ENCODE assay signal across 27 cellular contexts in the genomic region with DNA sequence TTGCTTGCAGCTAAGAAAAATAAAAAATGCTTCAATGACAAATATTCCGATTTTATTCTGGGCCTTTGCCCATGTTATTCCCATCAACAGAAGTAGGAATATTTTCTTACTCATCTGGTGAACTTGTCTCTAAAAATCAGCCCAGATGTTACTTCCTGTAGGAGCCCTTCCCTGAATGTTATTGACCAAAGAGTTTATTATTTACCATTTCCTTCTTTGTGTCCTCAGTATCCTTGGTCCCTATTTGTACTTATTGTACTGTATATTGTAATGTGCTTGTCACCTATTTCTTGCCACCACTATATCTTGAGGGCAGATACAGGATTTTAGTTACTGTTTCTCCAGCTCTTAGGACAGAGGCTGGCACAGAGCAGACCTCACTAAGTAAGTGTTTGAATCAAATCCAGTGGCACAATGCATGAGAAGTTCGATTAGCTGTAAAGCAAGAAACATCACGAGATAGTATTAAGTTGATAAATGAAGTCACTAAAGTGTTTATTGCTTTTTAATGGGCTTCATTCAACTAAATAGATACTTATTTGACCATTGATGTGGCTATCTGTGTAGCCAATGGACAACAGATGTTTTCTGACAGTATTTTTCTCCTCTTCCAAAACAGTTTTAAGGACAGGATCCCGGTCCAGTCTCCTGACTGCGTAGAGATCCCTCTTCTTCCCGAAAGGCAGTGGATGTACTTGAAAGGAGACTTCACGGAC.
"Had no signal": no experiment of that assay in that cellular context is flagged by ENCODE, and none has a peak within 500 bp of the region (broad histone marks: within the 10 kb centered on the region; RNA-seq: fewer than 3 reads in every experiment).

No MANE protein-coding gene starts in this region.

- H3K4me1 Mint-ChIP-seq: naive thymus-derived CD8-positive, alpha-beta T cell; stimulated activated effector memory CD8-positive, alpha-beta T cell treated with anti-CD3 and anti-CD28 coated beads, Interleukin-12 subunit alpha, Interleukin-12 subunit beta, amount 100 ng/mL, for 72 hours; stimulated activated naive B cell treated with anti-CD40 and anti-IgM and Interleukin-4, amounts not matched to agents 10 μg/mL and 1 μg/mL and 100 μg/mL, for 72 hours had no signal

- H3K9me3 ChIP-seq: neutrophil, pancreas, prostate gland, right atrium auricular region, stomach, thoracic aorta, thyroid gland, tibial nerve, upper lobe of left lung, uterus had no signal

- H3K4me3 ChIP-seq: pancreas, prostate gland, right atrium auricular region, skin epidermis, stomach, thoracic aorta, thyroid gland, tibial nerve, upper lobe of left lung, uterus had no signal

- H3K36me3 ChIP-seq: neutrophil, pancreas, prostate gland, right atrium auricular region, stomach, thoracic aorta, thyroid gland, tibial nerve, upper lobe of left lung, uterus had no signal

- H3K27me3 ChIP-seq: neutrophil, pancreas, right atrium auricular region, stomach, thyroid gland, tibial nerve, upper lobe of left lung, uterus had no signal

- H3K27ac Mint-ChIP-seq: naive thymus-derived CD8-positive, alpha-beta T cell; natural killer cell treated with Interleukin-12 subunit alpha and Interleukin-12 subunit beta and Interleukin-15 and Interleukin-18, amount 100 ng/mL, for 72 hours; nephron progenitor cell; stimulated activated effector memory CD8-positive, alpha-beta T cell treated with anti-CD3 and anti-CD28 coated beads, Interleukin-12 subunit alpha, Interleukin-12 subunit beta, amount 100 ng/mL, for 72 hours; stimulated activated naive B cell treated with anti-CD40 and anti-IgM and Interleukin-4, amounts not matched to agents 10 μg/mL and 1 μg/mL and 100 μg/mL, for 72 hours; stimulated activated naive CD8-positive, alpha-beta T cell treated with anti-CD3 and anti-CD28 coated beads, Interleukin-15, Interleukin-2, amounts not matched to agents 100 ng/mL and 50 ng/mL, for 24 hours had no signal

- H3K27ac ChIP-seq: neutrophil, pancreas, prostate gland, right atrium auricular region, skin epidermis, stomach, thoracic aorta, thyroid gland, tibial nerve, upper lobe of left lung, uterus had no signal

- H3K4me1 ChIP-seq: pancreas, prostate gland, uterus had no signal

- FAIRE-seq: pancreas had no signal

- H3K4me3 Mint-ChIP-seq: naive thymus-derived CD8-positive, alpha-beta T cell; natural killer cell treated with Interleukin-12 subunit alpha and Interleukin-12 subunit beta and Interleukin-15 and Interleukin-18, amount 100 ng/mL, for 72 hours; nephron progenitor cell; neural crest cell; stimulated activated effector memory CD8-positive, alpha-beta T cell treated with anti-CD3 and anti-CD28 coated beads, Interleukin-12 subunit alpha, Interleukin-12 subunit beta, amount 100 ng/mL, for 72 hours; stimulated activated naive B cell treated with anti-CD40 and anti-IgM and Interleukin-4, amounts not matched to agents 10 μg/mL and 1 μg/mL and 100 μg/mL, for 72 hours; stimulated activated naive CD8-positive, alpha-beta T cell treated with anti-CD3 and anti-CD28 coated beads, Interleukin-15, Interleukin-2, amounts not matched to agents 100 ng/mL and 50 ng/mL, for 24 hours had no signal

- H3K9me3 Mint-ChIP-seq: stimulated activated effector memory CD8-positive, alpha-beta T cell treated with anti-CD3 and anti-CD28 coated beads, Interleukin-12 subunit alpha, Interleukin-12 subunit beta, amount 100 ng/mL, for 72 hours; stimulated activated naive CD8-positive, alpha-beta T cell treated with anti-CD3 and anti-CD28 coated beads, Interleukin-15, Interleukin-2, amounts not matched to agents 100 ng/mL and 50 ng/mL, for 24 hours had no signal

- DNase-seq: naive thymus-derived CD8-positive, alpha-beta T cell; nephron progenitor cell; nucleus accumbens; pancreas; retina; stimulated activated CD4-positive, alpha-beta T cell treated with anti-CD3 and anti-CD28 coated beads, Interleukin-15, amount 100 ng/mL, for 24 hours; stimulated activated CD4-positive, alpha-beta T cell treated with anti-CD3 and anti-CD28 coated beads, Interleukin-2, amount 100 ng/mL, for 24 hours; stimulated activated CD4-positive, alpha-beta T cell treated with anti-CD3 and anti-CD28 coated beads, Interleukin-2, amount 100 ng/mL, for 48 hours; stimulated activated CD4-positive, alpha-beta T cell treated with anti-CD3 and anti-CD28 coated beads, Interleukin-4, amount 100 ng/mL, for 24 hours; stimulated activated naive B cell treated with anti-CD40 and anti-IgM and Interleukin-4, amounts not matched to agents 10 μg/mL and 1 μg/mL and 100 μg/mL, for 72 hours; stimulated activated naive CD4-positive, alpha-beta T cell treated with Interleukin-2 at 50 U/mL for 16 hours; stomach; thyroid gland; trophoblast cell; upper lobe of left lung; uterus had no signal

- H3K36me3 Mint-ChIP-seq: naive thymus-derived CD8-positive, alpha-beta T cell; natural killer cell treated with Interleukin-12 subunit alpha and Interleukin-12 subunit beta and Interleukin-15 and Interleukin-18, amount 100 ng/mL, for 72 hours; stimulated activated effector memory CD8-positive, alpha-beta T cell treated with anti-CD3 and anti-CD28 coated beads, Interleukin-12 subunit alpha, Interleukin-12 subunit beta, amount 100 ng/mL, for 72 hours; stimulated activated naive B cell treated with anti-CD40 and anti-IgM and Interleukin-4, amounts not matched to agents 10 μg/mL and 1 μg/mL and 100 μg/mL, for 72 hours had no signal

- ATAC-seq: naive thymus-derived CD8-positive, alpha-beta T cell; natural killer cell treated with Interleukin-12 subunit alpha and Interleukin-12 subunit beta and Interleukin-15 and Interleukin-18, amount 100 ng/mL, for 72 hours; pancreas; sciatic nerve; stimulated activated effector memory CD8-positive, alpha-beta T cell treated with anti-CD3 and anti-CD28 coated beads, Interleukin-12 subunit alpha, Interleukin-12 subunit beta, amount 100 ng/mL, for 72 hours; stimulated activated naive B cell treated with anti-CD40 and anti-IgM and Interleukin-4, amounts not matched to agents 10 μg/mL and 1 μg/mL and 100 μg/mL, for 72 hours had no signal
